Comparison of ENCODE assay signal across 11 cellular contexts in the genomic region with DNA sequence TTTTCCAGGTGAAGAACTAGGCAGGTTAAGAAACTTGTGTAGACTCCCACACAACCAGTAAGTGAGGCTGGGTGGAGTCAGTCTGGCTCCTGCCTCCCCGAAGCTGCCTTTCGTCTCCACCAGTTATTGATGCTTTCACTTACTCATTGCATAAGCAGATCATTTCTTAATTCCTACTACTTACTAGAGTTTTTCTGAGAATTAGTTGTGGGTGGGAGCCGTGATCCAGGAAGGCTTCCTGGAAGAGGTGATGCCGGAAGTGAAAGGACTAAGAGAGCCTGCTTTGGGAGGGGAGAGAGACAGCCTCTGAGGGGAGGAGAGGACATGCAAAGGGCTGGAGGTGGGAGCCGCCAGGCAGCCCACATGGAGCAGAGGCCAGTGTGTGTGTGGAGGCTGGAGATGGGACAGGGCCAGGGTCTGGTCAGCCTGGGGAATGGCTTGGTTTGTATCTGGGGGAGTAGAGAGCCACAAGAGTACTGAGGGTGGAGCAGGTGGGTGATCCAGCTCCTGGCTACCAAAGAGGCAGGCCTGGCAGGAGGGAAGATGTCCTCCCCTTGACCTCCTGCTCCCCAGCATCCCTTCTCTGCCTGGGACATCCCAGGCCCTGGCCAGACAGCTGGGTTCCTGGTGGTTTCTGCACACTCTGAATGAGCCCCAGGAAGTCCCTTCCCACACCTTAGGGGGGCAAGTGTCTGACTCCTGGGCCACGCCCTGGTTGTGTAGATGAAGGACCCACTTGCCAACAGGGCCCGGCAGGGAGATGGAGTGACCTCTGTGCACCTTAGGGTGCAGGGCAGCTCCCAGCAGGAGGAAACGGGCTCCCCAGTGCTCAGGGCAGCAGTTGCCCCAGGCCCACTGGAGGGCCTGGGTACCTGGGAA. TPM values are rescaled to one million over a fixed set of nuclear protein-coding genes. Genes with fewer than 3 reads are reported as not detected.
A peak's percentile ranks its signal among the peaks of the same experiment; 100 is the strongest.
DNase-seq lines count a peak whose midpoint lies in the region; ATAC-seq and TF ChIP-seq lines count a peak whose summit lies in the region.
"Had no signal": no experiment of that assay in that cellular context is flagged by ENCODE, and none has a peak within 500 bp of the region (broad histone marks: within the 10 kb centered on the region; RNA-seq: fewer than 3 reads in every experiment).

No MANE protein-coding gene starts in this region.

- peak in 1 of 10 experiments; percentile 32 for DNase-seq in CD4-positive, alpha-beta T cell
- no peak for DNase-seq in T-helper 17 cell
- peak; percentile 77 for DNase-seq in amniotic epithelial cell (ENCODE audit: low read depth)
- no peak for DNase-seq in OCI-M2 (lab: John Stamatoyannopoulos, UW; ENCODE audit: unreplicated experiment)
- DNase-seq in NCI-H345 treated with DMSO at 0.1 percent for 48 hours (lab: John Stamatoyannopoulos, UW; ENCODE audit: unreplicated experiment) = no peak
- DNase-seq in inferior parietal cortex (ENCODE audit: extremely low spot score) = no peak
- DNase-seq: activated gamma-delta T cell treated with Interleukin-2 at 50 U/mL for 16 hours, NCI-H510A treated with DMSO at 0.1 percent for 48 hours had no signal

- no peak overlapping the region for H3K4me3 ChIP-seq in neutrophil (ENCODE audit: low read depth in 1 of 2, low read length in 1 of 2)
- H3K4me3 ChIP-seq: tibial nerve had no signal

- peak overlapping the region; percentile 97 for H3K27ac Mint-ChIP-seq in CD4-positive, alpha-beta T cell
- peak overlapping the region; percentile 68 for H3K27ac Mint-ChIP-seq in T-helper 17 cell

- peaks cover 80% of the 10 kb centered on the region for H3K36me3 ChIP-seq in neutrophil

- H3K9me3 ChIP-seq in CD4-positive, alpha-beta T cell (ENCODE audit: control insufficient read depth, low read length) = no peaks in the 10 kb centered on the region
- H3K9me3 ChIP-seq in T-helper 17 cell (ENCODE audit: control insufficient read depth, low read length, poor library complexity, severe bottlenecking) (no peaks in the 10 kb centered on the region), neutrophil (no peaks in the 10 kb centered on the region)

- POLR2A ChIA-PET in CD4-positive, alpha-beta T cell (lab: Charles Lee) = interaction anchor here (0.9 to 1.9 kb wide), 7 partner anchors 12 to 114 kb away, joined by 3 to 10 read pairs (median 4); partner anchors contain the start of gene CARD19

- H3K4me1 Mint-ChIP-seq in CD4-positive, alpha-beta T cell (ENCODE audit: low read depth) = peaks cover 24% of the 10 kb centered on the region
- H3K4me1 Mint-ChIP-seq in T-helper 17 cell = peaks cover 16% of the 10 kb centered on the region

- CTCF ChIA-PET in CD4-positive, alpha-beta T cell (lab: Charles Lee) = interaction anchor here (1.5 kb wide), 1 partner anchor 54 kb away, joined by 3 read pairs; no protein-coding TSS in a partner anchor

- intact Hi-C loops in CD4-positive, alpha-beta T cell (cut with DNase I, micrococcal nuclease) = no loop called here

- H3K27me3 Mint-ChIP-seq in CD4-positive, alpha-beta T cell = no peaks in the 10 kb centered on the region
- no peaks in the 10 kb centered on the region for H3K27me3 Mint-ChIP-seq in T-helper 17 cell

- TF ChIP-seq CTCF in CD4-positive, alpha-beta T cell (IDR thresholded peaks at IDR 0.05) = no peak
- TF ChIP-seq CTCF in neutrophil (IDR thresholded peaks at IDR 0.05) = no peak

- H3K4me1 ChIP-seq in neutrophil (ENCODE audit: control insufficient read depth in 1 of 2, insufficient read depth in 1 of 2, low read depth in 1 of 2, low read length in 1 of 2) = peaks cover 10 to 15% of the 10 kb centered on the region in 2 experiments
- H3K4me1 ChIP-seq: tibial nerve had no signal

- H3K9me3 Mint-ChIP-seq in CD4-positive, alpha-beta T cell = no peaks in the 10 kb centered on the region

- no peaks in the 10 kb centered on the region for H3K27me3 ChIP-seq in CD4-positive, alpha-beta T cell (ENCODE audit: control insufficient read depth, insufficient read depth, low read length)
- H3K27me3 ChIP-seq in neutrophil = no peaks in the 10 kb centered on the region
- H3K27me3 ChIP-seq: tibial nerve had no signal

- H3K36me3 Mint-ChIP-seq in CD4-positive, alpha-beta T cell (ENCODE audit: low read depth) = peaks cover 90% of the 10 kb centered on the region
- peaks cover 11% of the 10 kb centered on the region for H3K36me3 Mint-ChIP-seq in T-helper 17 cell (ENCODE audit: low read depth)

- H3K4me3 Mint-ChIP-seq in CD4-positive, alpha-beta T cell = peak overlapping the region; percentile 71
- H3K4me3 Mint-ChIP-seq in T-helper 17 cell = peak overlapping the region; percentile 65

- peak; percentile 84 for ATAC-seq in CD4-positive, alpha-beta T cell (ENCODE audit: poor library complexity)
- ATAC-seq in T-helper 17 cell (no peak), GM18873 (IDR thresholded peaks at IDR 0.05; ENCODE audit: low FRiP score, unreplicated experiment) (no peak)

- peak overlapping the region; percentile 66 for H3K27ac ChIP-seq in CD4-positive, alpha-beta T cell (ENCODE audit: low read depth, low read length)
- peak overlapping the region; percentile 65 for H3K27ac ChIP-seq in neutrophil
- H3K27ac ChIP-seq: tibial nerve had no signal

RNA-seq across cellular contexts. Expression of gene CARD19, which starts 12.2 kb away (rescaled TPM):
- 10 to 100 TPM; 38.8 to 39.2 TPM for total RNA-seq in CD4-positive, alpha-beta T cell
- 10 to 100 TPM; 45.2 to 54.4 TPM for total RNA-seq in T-helper 17 cell

RNA-seq across cellular contexts. Expression of gene SUSD3, which starts 25.3 kb away (rescaled TPM):
- total RNA-seq in CD4-positive, alpha-beta T cell = 10 to 100 TPM; 33.9 to 35.6 TPM
- total RNA-seq in T-helper 17 cell = 10 to 100 TPM; 47.2 to 62.3 TPM

RNA-seq across cellular contexts. Expression of gene NINJ1, which starts 50.2 kb away (rescaled TPM):
- 10 to 100 TPM; 87.8 to 87.9 TPM for total RNA-seq in CD4-positive, alpha-beta T cell
- total RNA-seq in T-helper 17 cell = 100 to 1,000 TPM; 169 to 219 TPM
